Comparison of ENCODE assay signal across 8 cellular contexts in the genomic region with DNA sequence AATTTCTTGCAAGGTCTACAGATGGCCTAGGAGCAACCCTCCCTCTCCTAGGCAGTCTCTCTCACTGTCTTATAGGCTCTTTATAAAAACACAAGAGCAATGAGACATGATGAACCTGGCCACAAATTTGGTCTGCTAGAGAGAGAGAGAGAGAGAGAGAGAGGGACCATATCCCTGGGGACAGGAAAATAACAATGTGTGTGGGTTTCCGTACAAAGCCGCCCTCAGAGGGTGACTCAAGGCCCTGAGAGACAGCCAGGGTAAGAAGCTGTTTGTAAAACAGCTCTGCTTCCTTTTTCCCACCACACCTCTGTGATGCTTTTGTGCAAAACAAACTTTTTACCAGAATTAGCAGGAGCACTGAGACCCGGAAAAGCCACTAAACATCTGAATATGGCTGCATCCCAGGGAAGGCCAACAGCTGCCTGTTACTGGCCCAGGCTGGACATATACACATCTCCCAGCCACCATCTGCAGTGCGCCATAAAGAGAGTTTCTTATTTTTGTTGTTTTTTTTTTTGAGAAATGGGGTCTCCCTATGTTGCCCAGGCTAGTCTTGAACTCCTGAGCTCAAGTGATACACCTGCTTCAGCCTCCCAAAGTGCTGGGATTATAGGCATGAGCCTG. TPM values are rescaled to one million over a fixed set of nuclear protein-coding genes. Genes with fewer than 3 reads are reported as not detected.
DNase-seq lines count a peak whose midpoint lies in the region; ATAC-seq and TF ChIP-seq lines count a peak whose summit lies in the region.

No MANE protein-coding gene starts in this region.

- H2AFZ ChIP-seq in neural progenitor cell (replicated peaks), result no peak overlapping the region

- H3F3A ChIP-seq in neural progenitor cell (ENCODE audit: low read depth), result no peaks in the 10 kb centered on the region

- no peaks in the 10 kb centered on the region for H3K9me3 ChIP-seq in CD8-positive, alpha-beta T cell (ENCODE audit: low read length)
- H3K9me3 ChIP-seq in naive thymus-derived CD4-positive, alpha-beta T cell (ENCODE audit: control insufficient read depth in 2 of 3, low read length in 3 of 3), result no peaks in the 10 kb centered on the region
- H3K9me3 ChIP-seq in neural progenitor cell (ENCODE audit: low read depth), result no peaks in the 10 kb centered on the region

- CTCF ChIA-PET in CD8-positive, alpha-beta T cell (lab: Charles Lee), result interaction anchor here (0.6 to 4.0 kb wide), 24 partner anchors 10 to 398 kb away, joined by 3 to 86 read pairs (median 8); a partner anchor contains a TSS
- CTCF ChIA-PET in naive thymus-derived CD4-positive, alpha-beta T cell (lab: Charles Lee), result interaction anchor here (0.6 to 2.9 kb wide), 27 partner anchors 12 to 349 kb away, joined by 3 to 23 read pairs (median 5); a partner anchor contains a TSS

- H3K4me1 ChIP-seq in CD8-positive, alpha-beta T cell (ENCODE audit: insufficient read depth, low read length), result peaks cover 60% of the 10 kb centered on the region
- H3K4me1 ChIP-seq in naive thymus-derived CD4-positive, alpha-beta T cell (ENCODE audit: control insufficient read depth in 2 of 2, insufficient read depth in 2 of 2, low read length in 2 of 2), result peaks cover 42 to 54% of the 10 kb centered on the region in 2 donors
- no peaks in the 10 kb centered on the region for H3K4me1 ChIP-seq in neural progenitor cell

- H3K27ac Mint-ChIP-seq in CD8-positive, alpha-beta T cell, result peak overlapping the region; percentile 97
- peak overlapping the region; percentile 91 for H3K27ac Mint-ChIP-seq in activated T-cell treated with anti-CD3 and anti-CD28 coated beads, Interleukin-2, amount 50 U/mL, for 24 hours
- H3K27ac Mint-ChIP-seq in naive thymus-derived CD4-positive, alpha-beta T cell, result peak overlapping the region; percentile 92 to 99 (median 97)
- no peak overlapping the region for H3K27ac Mint-ChIP-seq in neural progenitor cell

- H3K9ac ChIP-seq in neural progenitor cell, result no peak overlapping the region

- H3K4me2 ChIP-seq in neural progenitor cell, result no peak overlapping the region

- no peaks in the 10 kb centered on the region for H3K79me2 ChIP-seq in neural progenitor cell (ENCODE audit: low read depth)

- intact Hi-C loops in CD8-positive, alpha-beta T cell (cut with DNase I, micrococcal nuclease), result loop anchor here (1.0 to 10.0 kb wide), 13 partner anchors 17 to 471 kb away; a partner anchor contains a TSS
- intact Hi-C loops in naive thymus-derived CD4-positive, alpha-beta T cell (cut with micrococcal nuclease), result loop anchor here (1.0 to 2.0 kb wide), 21 partner anchors 10 to 469 kb away; a partner anchor contains a TSS

- H3K27me3 Mint-ChIP-seq in CD8-positive, alpha-beta T cell (ENCODE audit: low read depth), result no peaks in the 10 kb centered on the region
- H3K27me3 Mint-ChIP-seq in activated T-cell treated with anti-CD3 and anti-CD28 coated beads, Interleukin-2, amount 50 U/mL, for 24 hours, result no peaks in the 10 kb centered on the region
- H3K27me3 Mint-ChIP-seq in naive thymus-derived CD4-positive, alpha-beta T cell, result peaks cover 0 to 2% (median 0%) of the 10 kb centered on the region in 5 donors
- H3K27me3 Mint-ChIP-seq in neural progenitor cell (ENCODE audit: insufficient read depth, low read depth), result peaks cover 4% of the 10 kb centered on the region

- H3K27ac ChIP-seq in CD8-positive, alpha-beta T cell (ENCODE audit: low read depth, low read length), result peak overlapping the region; percentile 29
- peak overlapping the region; percentile 78 for H3K27ac ChIP-seq in naive thymus-derived CD4-positive, alpha-beta T cell (ENCODE audit: low read depth, low read length)
- no peak overlapping the region for H3K27ac ChIP-seq in neural progenitor cell

- no peaks in the 10 kb centered on the region for H4K20me1 ChIP-seq in neural progenitor cell (ENCODE audit: low read depth)

- TF ChIP-seq CTCF in CD8-positive, alpha-beta T cell (IDR thresholded peaks at IDR 0.05), result no peak
- TF ChIP-seq CTCF in neural progenitor cell (IDR thresholded peaks at IDR 0.05), result no peak

- no peaks in the 10 kb centered on the region for H3K9me3 Mint-ChIP-seq in CD8-positive, alpha-beta T cell
- H3K9me3 Mint-ChIP-seq in activated T-cell treated with anti-CD3 and anti-CD28 coated beads, Interleukin-2, amount 50 U/mL, for 24 hours, result no peaks in the 10 kb centered on the region
- H3K9me3 Mint-ChIP-seq in naive thymus-derived CD4-positive, alpha-beta T cell, result peaks cover 0 to 10% (median 0%) of the 10 kb centered on the region in 11 donors
- H3K9me3 Mint-ChIP-seq in neural progenitor cell, result peaks cover 3% of the 10 kb centered on the region

- no peaks in the 10 kb centered on the region for H3K27me3 ChIP-seq in CD8-positive, alpha-beta T cell (ENCODE audit: insufficient read depth, low read length)
- no peaks in the 10 kb centered on the region for H3K27me3 ChIP-seq in naive thymus-derived CD4-positive, alpha-beta T cell (ENCODE audit: control insufficient read depth in 2 of 2, insufficient read depth in 2 of 2, low read length in 2 of 2)
- H3K27me3 ChIP-seq in neural progenitor cell, result peaks cover 73% of the 10 kb centered on the region

- peak overlapping the region; percentile 76 for H3K4me3 Mint-ChIP-seq in CD8-positive, alpha-beta T cell
- peak overlapping the region; percentile 61 for H3K4me3 Mint-ChIP-seq in activated T-cell treated with anti-CD3 and anti-CD28 coated beads, Interleukin-2, amount 50 U/mL, for 24 hours
- peak overlapping the region; percentile 73 to 88 (median 83) for H3K4me3 Mint-ChIP-seq in naive thymus-derived CD4-positive, alpha-beta T cell
- no peak overlapping the region for H3K4me3 Mint-ChIP-seq in neural progenitor cell

- no peaks in the 10 kb centered on the region for H3K36me3 ChIP-seq in CD8-positive, alpha-beta T cell (ENCODE audit: insufficient read depth, low read length)
- no peaks in the 10 kb centered on the region for H3K36me3 ChIP-seq in naive thymus-derived CD4-positive, alpha-beta T cell (ENCODE audit: control insufficient read depth in 2 of 3, insufficient read depth in 3 of 3, low read length in 3 of 3)
- H3K36me3 ChIP-seq in neural progenitor cell, result no peaks in the 10 kb centered on the region

- peak overlapping the region; percentile 1 for H3K4me3 ChIP-seq in CD8-positive, alpha-beta T cell (ENCODE audit: low read depth, low read length)
- peak overlapping the region; percentile 11 for H3K4me3 ChIP-seq in naive thymus-derived CD4-positive, alpha-beta T cell (ENCODE audit: low read length)
- no peak overlapping the region for H3K4me3 ChIP-seq in neural progenitor cell

- ATAC-seq in CD8-positive, alpha-beta T cell, result peak; percentile 84
- ATAC-seq in HG03354 (IDR thresholded peaks at IDR 0.05; ENCODE audit: poor library complexity, severe bottlenecking, unreplicated experiment) (peak; percentile 60), SK-N-SH treated with all-trans-retinoic acid at 6 μM for 48 hours (no peak), GM19351 (IDR thresholded peaks at IDR 0.05; ENCODE audit: unreplicated experiment) (no peak)
- ATAC-seq in naive thymus-derived CD4-positive, alpha-beta T cell, result peak; percentile 87

- H3K4me1 Mint-ChIP-seq in CD8-positive, alpha-beta T cell (ENCODE audit: low read depth), result peaks cover 56% of the 10 kb centered on the region
- H3K4me1 Mint-ChIP-seq in activated T-cell treated with anti-CD3 and anti-CD28 coated beads, Interleukin-2, amount 50 U/mL, for 24 hours (ENCODE audit: low read depth), result peaks cover 60% of the 10 kb centered on the region
- H3K4me1 Mint-ChIP-seq in naive thymus-derived CD4-positive, alpha-beta T cell, result peaks cover 29 to 65% (median 62%) of the 10 kb centered on the region in 7 donors
- H3K4me1 Mint-ChIP-seq in neural progenitor cell, result no peaks in the 10 kb centered on the region

- POLR2A ChIA-PET in CD8-positive, alpha-beta T cell (lab: Charles Lee), result interaction anchor here (0.6 to 3.8 kb wide), 42 partner anchors 12 to 397 kb away, joined by 3 to 62 read pairs (median 4); a partner anchor contains a TSS
- POLR2A ChIA-PET in naive thymus-derived CD4-positive, alpha-beta T cell (lab: Charles Lee), result interaction anchor here (0.6 to 6.3 kb wide), 59 partner anchors 9 to 598 kb away, joined by 3 to 179 read pairs (median 5); a partner anchor contains a TSS

- peaks cover 2% of the 10 kb centered on the region for H3K36me3 Mint-ChIP-seq in CD8-positive, alpha-beta T cell
- H3K36me3 Mint-ChIP-seq in activated T-cell treated with anti-CD3 and anti-CD28 coated beads, Interleukin-2, amount 50 U/mL, for 24 hours (ENCODE audit: low read depth), result no peaks in the 10 kb centered on the region
- peaks cover 0 to 6% (median 0%) of the 10 kb centered on the region in 5 donors for H3K36me3 Mint-ChIP-seq in naive thymus-derived CD4-positive, alpha-beta T cell
- no peaks in the 10 kb centered on the region for H3K36me3 Mint-ChIP-seq in neural progenitor cell

- peak; percentile 42 to 88 (median 72) for DNase-seq in CD8-positive, alpha-beta T cell
- peak; percentile 66 for DNase-seq in activated T-cell treated with anti-CD3 and anti-CD28 coated beads, Interleukin-2, amount 50 U/mL, for 24 hours
- DNase-seq in naive thymus-derived CD4-positive, alpha-beta T cell, result peak in 8 of 9 donors; percentile 56 to 86 (median 80)
- DNase-seq in NCI-H1930 (lab: John Stamatoyannopoulos, UW), result no peak
- no peak for DNase-seq in neural progenitor cell (ENCODE audit: low spot score)

RNA-seq across cellular contexts. Expression of a gene that starts 18.4 kb away (rescaled TPM):
- 10 to 100 TPM; 23.5 to 24.1 TPM for total RNA-seq in CD8-positive, alpha-beta T cell
- 100 to 1,000 TPM in 3 of 5 experiments, 10 to 100 TPM in 2; 58.1 to 422 (median 214) TPM for total RNA-seq in naive thymus-derived CD4-positive, alpha-beta T cell
- polyA plus RNA-seq in naive thymus-derived CD4-positive, alpha-beta T cell, result 100 to 1,000 TPM; 570 to 819 TPM
- 0.03 TPM in 1 of 2 replicates, not detected in the other for total RNA-seq in neural progenitor cell (ENCODE audit: low replicate concordance)

RNA-seq across cellular contexts. Expression of a gene that starts 39.2 kb away (rescaled TPM):
- total RNA-seq in CD8-positive, alpha-beta T cell, result 1 to 10 TPM; 6.1 to 6.2 TPM
- total RNA-seq in naive thymus-derived CD4-positive, alpha-beta T cell, result 100 to 1,000 TPM in 2 of 5 experiments, 10 to 100 TPM in 3; 23.3 to 124 (median 32.6) TPM
- 100 to 1,000 TPM in 1 of 2 donors, 10 to 100 TPM in 1; 75.4 to 104 TPM for polyA plus RNA-seq in naive thymus-derived CD4-positive, alpha-beta T cell
- total RNA-seq in neural progenitor cell (ENCODE audit: low replicate concordance), result not detected in 2 replicates

RNA-seq across cellular contexts. Expression of a gene that starts 44.6 kb away (rescaled TPM):
- not detected for total RNA-seq in CD8-positive, alpha-beta T cell
- total RNA-seq in naive thymus-derived CD4-positive, alpha-beta T cell, result 1 to 10 TPM in 3 of 5 experiments, not detected in 2; 2.0 to 7.1 (median 2.8) TPM
- under 1 TPM in 1 of 2 donors, not detected in 1; 0.53 TPM for polyA plus RNA-seq in naive thymus-derived CD4-positive, alpha-beta T cell
- 0.54 and 1.1 TPM in 2 replicates for total RNA-seq in neural progenitor cell (ENCODE audit: low replicate concordance)

RNA-seq across cellular contexts. Expression of a gene that starts 45.0 kb away (rescaled TPM):
- under 1 TPM in 1 of 2 experiments, not detected in 1; 0.35 TPM for total RNA-seq in CD8-positive, alpha-beta T cell
- 1 to 10 TPM in 3 of 5 experiments, not detected in 2; 1.3 to 4.4 (median 1.8) TPM for total RNA-seq in naive thymus-derived CD4-positive, alpha-beta T cell
- polyA plus RNA-seq in naive thymus-derived CD4-positive, alpha-beta T cell, result under 1 TPM; 0.35 to 0.38 TPM
- 0.62 TPM in 1 of 2 replicates, not detected in the other for total RNA-seq in neural progenitor cell (ENCODE audit: low replicate concordance)

Comparison
In these comparisons a context has a peak if more than half of its experiments do, and no peak if none do; other contexts are left out.
1. ATAC-seq: peak in CD8-positive, alpha-beta T cell (single experiment), HG03354 (single experiment) and naive thymus-derived CD4-positive, alpha-beta T cell (single experiment); none in SK-N-SH treated with all-trans-retinoic acid at 6 μM for 48 hours (single experiment) and GM19351 (single experiment).
2. DNase-seq: peak in CD8-positive, alpha-beta T cell (7 of 7), activated T-cell treated with anti-CD3 and anti-CD28 coated beads, Interleukin-2, amount 50 U/mL, for 24 hours (single experiment) and naive thymus-derived CD4-positive, alpha-beta T cell (8 of 9); none in NCI-H1930 (0 of 2) and neural progenitor cell (single experiment).
3. RNA of a gene that starts 18.4 kb away (total RNA-seq): 58.1 to 422 TPM in naive thymus-derived CD4-positive, alpha-beta T cell and 23.5 to 24.1 TPM in CD8-positive, alpha-beta T cell; 0.03 TPM in neural progenitor cell; every median in the first group is over 10 times any median in the second.